ENCODE assay signal across 1 cellular context in the genomic region with DNA sequence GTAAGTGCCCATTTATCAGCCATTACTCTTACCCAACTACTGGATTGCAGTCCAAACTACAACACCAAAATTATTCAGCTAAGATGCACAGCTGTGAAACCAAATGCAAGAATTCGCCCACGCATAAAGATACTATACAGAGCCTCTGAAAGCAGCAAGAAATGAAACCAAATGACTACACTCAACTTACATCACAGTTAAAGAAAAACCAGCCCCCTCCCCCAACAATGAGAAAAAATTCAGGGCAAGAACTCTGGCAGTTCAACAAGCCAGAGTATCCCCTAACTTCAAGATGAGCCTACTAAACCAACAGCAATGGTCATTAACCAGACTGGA.
TF ChIP-seq lines count a peak whose summit lies in the region.

No MANE protein-coding gene starts in this region.

TF ChIP-seq in H1, 55 proteins besides CTCF, POLR2A, EP300 and RAD21 (continued from another document):
- TF ChIP-seq, protein P1, sequence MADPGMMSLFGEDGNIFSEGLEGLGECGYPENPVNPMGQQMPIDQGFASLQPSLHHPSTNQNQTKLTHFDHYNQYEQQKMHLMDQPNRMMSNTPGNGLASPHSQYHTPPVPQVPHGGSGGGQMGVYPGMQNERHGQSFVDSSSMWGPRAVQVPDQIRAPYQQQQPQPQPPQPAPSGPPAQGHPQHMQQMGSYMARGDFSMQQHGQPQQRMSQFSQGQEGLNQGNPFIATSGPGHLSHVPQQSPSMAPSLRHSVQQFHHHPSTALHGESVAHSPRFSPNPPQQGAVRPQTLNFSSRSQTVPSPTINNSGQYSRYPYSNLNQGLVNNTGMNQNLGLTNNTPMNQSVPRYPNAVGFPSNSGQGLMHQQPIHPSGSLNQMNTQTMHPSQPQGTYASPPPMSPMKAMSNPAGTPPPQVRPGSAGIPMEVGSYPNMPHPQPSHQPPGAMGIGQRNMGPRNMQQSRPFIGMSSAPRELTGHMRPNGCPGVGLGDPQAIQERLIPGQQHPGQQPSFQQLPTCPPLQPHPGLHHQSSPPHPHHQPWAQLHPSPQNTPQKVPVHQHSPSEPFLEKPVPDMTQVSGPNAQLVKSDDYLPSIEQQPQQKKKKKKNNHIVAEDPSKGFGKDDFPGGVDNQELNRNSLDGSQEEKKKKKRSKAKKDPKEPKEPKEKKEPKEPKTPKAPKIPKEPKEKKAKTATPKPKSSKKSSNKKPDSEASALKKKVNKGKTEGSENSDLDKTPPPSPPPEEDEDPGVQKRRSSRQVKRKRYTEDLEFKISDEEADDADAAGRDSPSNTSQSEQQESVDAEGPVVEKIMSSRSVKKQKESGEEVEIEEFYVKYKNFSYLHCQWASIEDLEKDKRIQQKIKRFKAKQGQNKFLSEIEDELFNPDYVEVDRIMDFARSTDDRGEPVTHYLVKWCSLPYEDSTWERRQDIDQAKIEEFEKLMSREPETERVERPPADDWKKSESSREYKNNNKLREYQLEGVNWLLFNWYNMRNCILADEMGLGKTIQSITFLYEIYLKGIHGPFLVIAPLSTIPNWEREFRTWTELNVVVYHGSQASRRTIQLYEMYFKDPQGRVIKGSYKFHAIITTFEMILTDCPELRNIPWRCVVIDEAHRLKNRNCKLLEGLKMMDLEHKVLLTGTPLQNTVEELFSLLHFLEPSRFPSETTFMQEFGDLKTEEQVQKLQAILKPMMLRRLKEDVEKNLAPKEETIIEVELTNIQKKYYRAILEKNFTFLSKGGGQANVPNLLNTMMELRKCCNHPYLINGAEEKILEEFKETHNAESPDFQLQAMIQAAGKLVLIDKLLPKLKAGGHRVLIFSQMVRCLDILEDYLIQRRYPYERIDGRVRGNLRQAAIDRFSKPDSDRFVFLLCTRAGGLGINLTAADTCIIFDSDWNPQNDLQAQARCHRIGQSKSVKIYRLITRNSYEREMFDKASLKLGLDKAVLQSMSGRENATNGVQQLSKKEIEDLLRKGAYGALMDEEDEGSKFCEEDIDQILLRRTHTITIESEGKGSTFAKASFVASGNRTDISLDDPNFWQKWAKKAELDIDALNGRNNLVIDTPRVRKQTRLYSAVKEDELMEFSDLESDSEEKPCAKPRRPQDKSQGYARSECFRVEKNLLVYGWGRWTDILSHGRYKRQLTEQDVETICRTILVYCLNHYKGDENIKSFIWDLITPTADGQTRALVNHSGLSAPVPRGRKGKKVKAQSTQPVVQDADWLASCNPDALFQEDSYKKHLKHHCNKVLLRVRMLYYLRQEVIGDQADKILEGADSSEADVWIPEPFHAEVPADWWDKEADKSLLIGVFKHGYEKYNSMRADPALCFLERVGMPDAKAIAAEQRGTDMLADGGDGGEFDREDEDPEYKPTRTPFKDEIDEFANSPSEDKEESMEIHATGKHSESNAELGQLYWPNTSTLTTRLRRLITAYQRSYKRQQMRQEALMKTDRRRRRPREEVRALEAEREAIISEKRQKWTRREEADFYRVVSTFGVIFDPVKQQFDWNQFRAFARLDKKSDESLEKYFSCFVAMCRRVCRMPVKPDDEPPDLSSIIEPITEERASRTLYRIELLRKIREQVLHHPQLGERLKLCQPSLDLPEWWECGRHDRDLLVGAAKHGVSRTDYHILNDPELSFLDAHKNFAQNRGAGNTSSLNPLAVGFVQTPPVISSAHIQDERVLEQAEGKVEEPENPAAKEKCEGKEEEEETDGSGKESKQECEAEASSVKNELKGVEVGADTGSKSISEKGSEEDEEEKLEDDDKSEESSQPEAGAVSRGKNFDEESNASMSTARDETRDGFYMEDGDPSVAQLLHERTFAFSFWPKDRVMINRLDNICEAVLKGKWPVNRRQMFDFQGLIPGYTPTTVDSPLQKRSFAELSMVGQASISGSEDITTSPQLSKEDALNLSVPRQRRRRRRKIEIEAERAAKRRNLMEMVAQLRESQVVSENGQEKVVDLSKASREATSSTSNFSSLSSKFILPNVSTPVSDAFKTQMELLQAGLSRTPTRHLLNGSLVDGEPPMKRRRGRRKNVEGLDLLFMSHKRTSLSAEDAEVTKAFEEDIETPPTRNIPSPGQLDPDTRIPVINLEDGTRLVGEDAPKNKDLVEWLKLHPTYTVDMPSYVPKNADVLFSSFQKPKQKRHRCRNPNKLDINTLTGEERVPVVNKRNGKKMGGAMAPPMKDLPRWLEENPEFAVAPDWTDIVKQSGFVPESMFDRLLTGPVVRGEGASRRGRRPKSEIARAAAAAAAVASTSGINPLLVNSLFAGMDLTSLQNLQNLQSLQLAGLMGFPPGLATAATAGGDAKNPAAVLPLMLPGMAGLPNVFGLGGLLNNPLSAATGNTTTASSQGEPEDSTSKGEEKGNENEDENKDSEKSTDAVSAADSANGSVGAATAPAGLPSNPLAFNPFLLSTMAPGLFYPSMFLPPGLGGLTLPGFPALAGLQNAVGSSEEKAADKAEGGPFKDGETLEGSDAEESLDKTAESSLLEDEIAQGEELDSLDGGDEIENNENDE (IDR thresholded peaks at IDR 0.05; ENCODE audit: insufficient replicate concordance, low read length) = no peak
- TF ChIP-seq SAP30 (IDR thresholded peaks at IDR 0.05; ENCODE audit: insufficient read depth, insufficient replicate concordance, low read length) (no peak), TAF1 (IDR thresholded peaks at IDR 0.05; ENCODE audit: low read depth, low read length) (no peak), JUN (IDR thresholded peaks at IDR 0.05; ENCODE audit: low read depth, low read length) (no peak), SP4 (IDR thresholded peaks at IDR 0.05; ENCODE audit: low read length) (no peak), SIX5 (IDR thresholded peaks at IDR 0.05; ENCODE audit: low read depth, low read length) (no peak), RBBP5 (IDR thresholded peaks at IDR 0.05; ENCODE audit: borderline replicate concordance, low read depth, low read length) (no peak), SRF (IDR thresholded peaks at IDR 0.05; ENCODE audit: low read depth, low read length) (no peak), YY1 (IDR thresholded peaks at IDR 0.05; ENCODE audit: low read depth, low read length) (no peak), POLR2AphosphoS5 (IDR thresholded peaks at IDR 0.05; ENCODE audit: low read depth, low read length) (no peak), CHD2 (IDR thresholded peaks at IDR 0.05; ENCODE audit: low read length) (no peak), SIRT6 (IDR thresholded peaks at IDR 0.05; ENCODE audit: low read length) (no peak), TBP (IDR thresholded peaks at IDR 0.05; ENCODE audit: low read depth, low read length) (no peak)
- TF ChIP-seq, protein P2, sequence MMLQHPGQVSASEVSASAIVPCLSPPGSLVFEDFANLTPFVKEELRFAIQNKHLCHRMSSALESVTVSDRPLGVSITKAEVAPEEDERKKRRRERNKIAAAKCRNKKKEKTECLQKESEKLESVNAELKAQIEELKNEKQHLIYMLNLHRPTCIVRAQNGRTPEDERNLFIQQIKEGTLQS (IDR thresholded peaks at IDR 0.05; ENCODE audit: insufficient read depth, low read depth, low read length) = no peak
